8 cellular contexts compared by ENCODE assay signal in the genomic region with DNA sequence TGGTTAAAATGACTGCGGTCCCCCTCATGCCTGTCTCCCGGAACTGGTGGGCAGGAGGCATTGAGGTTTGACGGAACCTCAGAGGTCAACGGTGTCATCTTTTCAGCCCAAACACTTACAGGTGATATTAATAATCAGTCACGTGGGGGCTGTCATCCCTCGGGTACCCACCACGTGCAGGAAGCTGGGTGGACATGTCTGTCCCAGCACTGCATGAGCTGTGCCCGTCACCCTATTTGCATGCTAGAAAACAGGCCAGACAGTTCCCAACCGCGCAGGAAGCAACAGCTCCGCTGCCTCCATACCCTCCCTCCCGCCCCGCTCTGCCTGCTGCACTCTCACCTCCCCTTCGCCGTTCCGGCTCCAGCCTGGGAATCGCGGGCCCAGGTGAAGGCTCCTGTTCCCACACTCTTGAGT. TPM values are rescaled to one million over a fixed set of nuclear protein-coding genes. Genes with fewer than 3 reads are reported as not detected.
A peak's percentile ranks its signal among the peaks of the same experiment; 100 is the strongest.
DNase-seq lines count a peak whose midpoint lies in the region; ATAC-seq lines count a peak whose summit lies in the region.

No MANE protein-coding gene starts in this region.

- peaks cover 9 to 18% of the 10 kb centered on the region in 2 experiments for H3K4me1 ChIP-seq in trophoblast cell (ENCODE audit: control insufficient read depth in 1 of 2, insufficient read depth in 2 of 2, low read length in 2 of 2)

- H3K4me3 Mint-ChIP-seq in activated naive CD8-positive, alpha-beta T cell, result peak overlapping the region; percentile 78

- no peaks in the 10 kb centered on the region for H3K9me3 Mint-ChIP-seq in activated naive CD8-positive, alpha-beta T cell (ENCODE audit: low read depth)

- H4K91ac ChIP-seq in trophoblast cell (ENCODE audit: low read depth, low read length), result no peak overlapping the region

- H3K23ac ChIP-seq in trophoblast cell (ENCODE audit: low read length), result no peak overlapping the region

- no peak overlapping the region for H4K8ac ChIP-seq in trophoblast cell (ENCODE audit: low read depth, low read length)

- peak overlapping the region; percentile 17 for H3K4me2 ChIP-seq in trophoblast cell (ENCODE audit: low read length)

- no peak overlapping the region for H2AK5ac ChIP-seq in trophoblast cell (ENCODE audit: low read length)

- H3K27me3 Mint-ChIP-seq in activated naive CD8-positive, alpha-beta T cell, result peaks cover 5% of the 10 kb centered on the region

- no peak overlapping the region for H3K9ac ChIP-seq in trophoblast cell (ENCODE audit: low read length)

- no peak overlapping the region for H3K14ac ChIP-seq in trophoblast cell (ENCODE audit: low read length)

- DNase-seq in trophoblast cell (no peak), GM03348 (ENCODE audit: low spot score) (no peak), NCI-H1105 (lab: John Stamatoyannopoulos, UW) (no peak), MV-4-11 (lab: John Stamatoyannopoulos, UW) (no peak), NCI-H2029 treated with DMSO at 0.1 percent for 48 hours (lab: John Stamatoyannopoulos, UW) (no peak)

- H3K9me3 ChIP-seq in trophoblast cell (ENCODE audit: insufficient read depth, low read depth, low read length), result peaks cover 19% of the 10 kb centered on the region

- H3K18ac ChIP-seq in trophoblast cell (ENCODE audit: low read length), result no peak overlapping the region

- no peaks in the 10 kb centered on the region for H3K79me2 ChIP-seq in trophoblast cell (ENCODE audit: control insufficient read depth, insufficient read depth, low read length, poor library complexity)

- H3K27me3 ChIP-seq in trophoblast cell (ENCODE audit: insufficient read depth, low read length), result peaks cover 33% of the 10 kb centered on the region

- no peak overlapping the region for H3K4me3 ChIP-seq in trophoblast cell (ENCODE audit: low read depth, low read length)

- H3K27ac Mint-ChIP-seq in activated naive CD8-positive, alpha-beta T cell, result peak overlapping the region; percentile 54

- H2BK12ac ChIP-seq in trophoblast cell (ENCODE audit: low read length), result no peak overlapping the region

- no peak overlapping the region for H2BK5ac ChIP-seq in trophoblast cell (ENCODE audit: low read depth, low read length, poor library complexity)

- no peak overlapping the region for H4K12ac ChIP-seq in trophoblast cell (ENCODE audit: low read depth, low read length)

- no peak overlapping the region for H3K4ac ChIP-seq in trophoblast cell (ENCODE audit: low read depth, low read length)

- H3K27ac ChIP-seq in trophoblast cell (ENCODE audit: low read depth, low read length), result no peak overlapping the region

- peaks cover 5% of the 10 kb centered on the region for H3K79me1 ChIP-seq in trophoblast cell (ENCODE audit: low read length)

- no CpG with 5 or more reads among the region's 18 CpGs for WGBS in trophoblast cell (ENCODE audit: extremely low coverage, insufficient coverage, insufficient read length)

- H3K4me1 Mint-ChIP-seq in activated naive CD8-positive, alpha-beta T cell (ENCODE audit: low read depth), result peaks cover 17% of the 10 kb centered on the region

- H2BK120ac ChIP-seq in trophoblast cell (ENCODE audit: insufficient read depth, low read length, poor library complexity), result no peak overlapping the region

- ATAC-seq in GM18867 (IDR thresholded peaks at IDR 0.05; ENCODE audit: unreplicated experiment) (peak; percentile 38), HG03521 (IDR thresholded peaks at IDR 0.05; ENCODE audit: unreplicated experiment) (peak; percentile 26)

- peaks cover 10 to 11% of the 10 kb centered on the region in 2 experiments for H3K36me3 ChIP-seq in trophoblast cell (ENCODE audit: control insufficient read depth in 1 of 2, insufficient read depth in 2 of 2, low read length in 2 of 2)

- H2AFZ ChIP-seq in trophoblast cell (ENCODE audit: insufficient read depth, low read length, poor library complexity), result no peak overlapping the region

- no peaks in the 10 kb centered on the region for H3K36me3 Mint-ChIP-seq in activated naive CD8-positive, alpha-beta T cell

RNA-seq across cellular contexts. Expression of gene SYNGR3, which starts 1.4 kb away (rescaled TPM):
- 1.2 and 1.3 TPM in 2 replicates for polyA plus RNA-seq in trophoblast cell (2013)

RNA-seq across cellular contexts. Expression of gene GFER, which starts 7.2 kb away (rescaled TPM):
- polyA plus RNA-seq in trophoblast cell (2013), result 38.2 and 39.4 TPM in 2 replicates

RNA-seq across cellular contexts. Expression of gene NOXO1, which starts 9.9 kb away (rescaled TPM):
- 0.37 and 0.38 TPM in 2 replicates for polyA plus RNA-seq in trophoblast cell (2013)

RNA-seq across cellular contexts. Expression of gene ZNF598, which starts 18.5 kb away (rescaled TPM):
- 29.9 and 32.0 TPM in 2 replicates for polyA plus RNA-seq in trophoblast cell (2013)

RNA-seq across cellular contexts. Expression of gene TBL3, which starts 19.3 kb away (rescaled TPM):
- 22.0 and 22.9 TPM in 2 replicates for polyA plus RNA-seq in trophoblast cell (2013)
